Comparison of ENCODE assay signal across 8 cellular contexts in the genomic region with DNA sequence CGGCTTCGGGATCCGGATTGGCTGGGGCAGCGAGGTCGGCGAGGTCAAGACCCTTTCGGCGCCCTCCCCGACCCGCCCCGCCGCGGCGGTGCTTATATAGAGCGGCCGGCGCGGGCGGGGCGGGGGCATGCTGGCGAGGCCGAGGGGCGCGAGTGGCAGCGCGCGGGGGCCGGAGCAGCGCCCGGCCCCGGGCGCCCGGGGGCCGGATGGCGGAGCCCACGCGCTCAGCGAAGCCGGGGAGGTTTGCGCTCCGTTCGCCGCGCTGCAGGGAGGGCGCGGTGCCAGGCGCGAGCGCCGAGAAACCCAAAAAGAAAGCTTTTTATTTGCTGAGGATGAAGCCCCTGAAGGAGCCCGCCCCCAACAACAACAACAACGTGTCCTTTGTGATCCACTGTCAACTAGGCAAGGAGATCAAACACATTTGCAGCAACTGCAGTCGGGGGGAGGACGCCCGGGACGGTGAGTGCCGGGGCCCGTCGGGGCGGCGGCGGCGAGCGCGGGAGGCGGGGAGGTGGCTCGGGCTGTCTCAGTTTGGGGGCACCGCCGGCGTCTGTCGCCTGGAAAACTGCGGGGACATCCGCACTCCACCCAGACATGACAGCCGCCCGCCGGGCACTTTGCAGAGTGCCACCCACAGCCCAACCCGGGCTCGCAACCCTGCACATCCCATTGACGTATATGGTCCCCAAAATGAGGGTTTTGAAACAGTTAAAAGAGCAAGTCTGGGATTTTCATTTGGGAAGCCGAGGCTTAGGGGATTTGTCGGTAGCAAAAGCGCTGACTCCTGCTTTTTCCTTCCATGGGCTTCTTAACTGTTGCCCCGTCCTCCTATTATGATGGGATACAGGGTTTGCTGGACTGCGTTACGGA.
DNase-seq lines count a peak whose midpoint lies in the region; ATAC-seq and TF ChIP-seq lines count a peak whose summit lies in the region.

No MANE protein-coding gene starts in this region.

- no peak overlapping the region for H3K27ac ChIP-seq in HUES48 (ENCODE audit: low read depth, low read length)
- no peak overlapping the region for H3K27ac ChIP-seq in endodermal cell (ENCODE audit: low read depth, low read length)

- H3K4me1 Mint-ChIP-seq in endodermal cell (peaks cover 47% of the 10 kb centered on the region), naive B cell (peaks cover 5 to 16% (median 13%) of the 10 kb centered on the region in 3 donors)

- H3K27me3 ChIP-seq in HUES48 (ENCODE audit: control insufficient read depth, insufficient read depth, low read length) (peaks cover 52% of the 10 kb centered on the region), endodermal cell (ENCODE audit: control insufficient read depth, insufficient read depth, low read length, poor library complexity, severe bottlenecking) (peaks cover 23% of the 10 kb centered on the region)

- 1% methylated on average over 27 to 85 of the region's 85 CpGs for WGBS in endodermal cell (ENCODE audit: insufficient coverage in 1 of 2, insufficient read length in 1 of 2), 2 experiments

- H3K4me3 ChIP-seq in HUES48 (ENCODE audit: low read depth, low read length) (peak overlapping the region; percentile 74), endodermal cell (ENCODE audit: low read length) (peak overlapping the region; percentile 91)

- no peak overlapping the region for H3K9ac ChIP-seq in HUES48 (ENCODE audit: low read depth, low read length)
- peak overlapping the region; percentile 24 for H3K9ac ChIP-seq in endodermal cell (ENCODE audit: extremely low read depth, low read length, poor library complexity, severe bottlenecking)

- TF ChIP-seq CTCF in endodermal cell (conservative IDR thresholded peaks at IDR 0.05): no peak

- H3K27ac Mint-ChIP-seq in endodermal cell (no peak overlapping the region), naive B cell (peak overlapping the region in 2 of 6 donors; percentile 54 to 79)

- H3K27me3 Mint-ChIP-seq in endodermal cell (ENCODE audit: insufficient read depth) (peaks cover 68% of the 10 kb centered on the region), naive B cell (peaks cover 36 to 39% (median 39%) of the 10 kb centered on the region in 3 donors)

- peak; percentile 24 for DNase-seq in AG08396 (ENCODE audit: low spot score)
- DNase-seq in endodermal cell: peak; percentile 74
- no peak for DNase-seq in naive B cell
- DNase-seq in stimulated activated CD8-positive, alpha-beta memory T cell treated with anti-CD3 and anti-CD28 coated beads, Interleukin-4, amount 100 ng/mL, for 48 hours: no peak
- no peak for DNase-seq in NCI-H226

- H3K9me3 Mint-ChIP-seq in endodermal cell (no peaks in the 10 kb centered on the region), naive B cell (no peaks in the 10 kb centered on the region)

- H3K4me1 ChIP-seq in HUES48 (ENCODE audit: control insufficient read depth, insufficient read depth, low read length) (peaks cover 16% of the 10 kb centered on the region), endodermal cell (ENCODE audit: control insufficient read depth, insufficient read depth, low read length) (peaks cover 16% of the 10 kb centered on the region)

- no peaks in the 10 kb centered on the region for H3K9me3 ChIP-seq in HUES48 (ENCODE audit: control insufficient read depth, insufficient read depth, low read length)
- no peaks in the 10 kb centered on the region for H3K9me3 ChIP-seq in endodermal cell (ENCODE audit: control insufficient read depth, low read length)

- ATAC-seq in naive B cell (ENCODE audit: low read depth in 2 of 2): peak; percentile 58 to 59
- ATAC-seq in GM21717 (IDR thresholded peaks at IDR 0.05; ENCODE audit: unreplicated experiment): no peak
- no peak for ATAC-seq in activated CD4-positive, CD25-positive, alpha-beta regulatory T cell treated with anti-CD3 and anti-CD28 coated beads, Interleukin-2, amount 50 U/mL, for 24 hours

- H3K36me3 Mint-ChIP-seq in endodermal cell (ENCODE audit: low read depth) (no peaks in the 10 kb centered on the region), naive B cell (no peaks in the 10 kb centered on the region)

- H3K36me3 ChIP-seq in HUES48 (ENCODE audit: control insufficient read depth, insufficient read depth, low read length) (no peaks in the 10 kb centered on the region), endodermal cell (ENCODE audit: control insufficient read depth, insufficient read depth, low read length) (peaks cover 10% of the 10 kb centered on the region)

- H3K4me3 Mint-ChIP-seq in endodermal cell (peak overlapping the region; percentile 68), naive B cell (peak overlapping the region; percentile 81 to 94 (median 92))

Comparison
In these comparisons a context has a peak if more than half of its experiments do, and no peak if none do; other contexts are left out.
1. DNase-seq: peak in AG08396 (single experiment) and endodermal cell (single experiment); none in naive B cell (single experiment), stimulated activated CD8-positive, alpha-beta memory T cell treated with anti-CD3 and anti-CD28 coated beads, Interleukin-4, amount 100 ng/mL, for 48 hours (single experiment) and NCI-H226 (single experiment).
2. ATAC-seq: peak in naive B cell (2 of 2); none in GM21717 (single experiment) and activated CD4-positive, CD25-positive, alpha-beta regulatory T cell treated with anti-CD3 and anti-CD28 coated beads, Interleukin-2, amount 50 U/mL, for 24 hours (0 of 2).